ENCODE assay signal across 25 cellular contexts in genomic region chr6:28721372-28721771, GRCh38.
DNase-seq lines count a peak whose midpoint lies in the region; ATAC-seq and TF ChIP-seq lines count a peak whose summit lies in the region.
"Had no signal": no experiment of that assay in that cellular context is flagged by ENCODE, and none has a peak within 500 bp of the region (broad histone marks: within the 10 kb centered on the region; RNA-seq: fewer than 3 reads in every experiment).

No MANE protein-coding gene starts in this region.

- peaks cover 2% of the 10 kb centered on the region; the same call in 1 of the 3 replicates for H3K9me3 Mint-ChIP-seq in GM23338
- no peaks in the 10 kb centered on the region; a peak in 1 of 5 replicates for H3K9me3 Mint-ChIP-seq in H9
- H3K9me3 Mint-ChIP-seq in WTC11, result no peaks in the 10 kb centered on the region
- no peaks in the 10 kb centered on the region for H3K9me3 Mint-ChIP-seq in endodermal cell

- H3K4me3 ChIP-seq in GM23338 (no peak overlapping the region), endodermal cell (ENCODE audit: low read length) (no peak overlapping the region)
- H3K4me3 ChIP-seq: BLaER1 had no signal

- no peak overlapping the region for H3K23ac ChIP-seq in H9 (ENCODE audit: insufficient read length, low read depth, low read length)

- POLR2A ChIA-PET in WTC11 (lab: Charles Lee), result interaction anchor here (1.1 kb wide), 1 partner anchor 209 kb away, joined by 4 read pairs; no protein-coding TSS in a partner anchor

- no peak overlapping the region for H3K18ac ChIP-seq in H9 (ENCODE audit: insufficient read length, low read depth, low read length)

- no peaks in the 10 kb centered on the region; the same call in 1 of the 2 replicates for H3K4me1 ChIP-seq in GM23338 (ENCODE audit: insufficient read depth)
- H3K4me1 ChIP-seq in H9 (ENCODE audit: insufficient read depth, low read length), result no peaks in the 10 kb centered on the region
- no peaks in the 10 kb centered on the region for H3K4me1 ChIP-seq in endodermal cell (ENCODE audit: control insufficient read depth, insufficient read depth, low read length)
- H3K4me1 ChIP-seq: BE2C, BLaER1 had no signal

- no peak overlapping the region for H2BK20ac ChIP-seq in H9 (ENCODE audit: low read depth, low read length, poor library complexity, severe bottlenecking)

- H3K36me3 ChIP-seq in GM23338 (ENCODE audit: insufficient read depth) (no peaks in the 10 kb centered on the region), endodermal cell (ENCODE audit: control insufficient read depth, insufficient read depth, low read length) (no peaks in the 10 kb centered on the region)
- H3K36me3 ChIP-seq: BE2C, BLaER1 had no signal

- no peaks in the 10 kb centered on the region for H3K27me3 ChIP-seq in GM23338 (ENCODE audit: insufficient read depth)
- no peaks in the 10 kb centered on the region for H3K27me3 ChIP-seq in H9 (ENCODE audit: insufficient read depth, low read length)
- H3K27me3 ChIP-seq in endodermal cell (ENCODE audit: control insufficient read depth, insufficient read depth, low read length, poor library complexity, severe bottlenecking), result no peaks in the 10 kb centered on the region
- H3K27me3 ChIP-seq: BE2C, BLaER1 had no signal

- no peaks in the 10 kb centered on the region for H3F3A ChIP-seq in GM23338 (replicated peaks; ENCODE audit: low read depth)

- no peaks in the 10 kb centered on the region for H3K9me2 ChIP-seq in GM23338 (ENCODE audit: insufficient read depth)

- no peak overlapping the region for H2BK5ac ChIP-seq in H9 (ENCODE audit: insufficient read length, low read length)

- no peak overlapping the region for H3K14ac ChIP-seq in H9 (ENCODE audit: insufficient read depth, low read length)

- H4K20me1 ChIP-seq in GM23338 (replicated peaks; ENCODE audit: insufficient read depth) (no peaks in the 10 kb centered on the region), H9 (ENCODE audit: control insufficient read depth, insufficient read depth, insufficient read length) (no peaks in the 10 kb centered on the region)
- H4K20me1 ChIP-seq: BLaER1 had no signal

- H3K4me3 Mint-ChIP-seq in GM23338 (peak overlapping the region; percentile 73), H9 (0 out of 5 replicates have a peak overlapping the region, but pooled peaks of 1 of the 2 experiments have one; percentile 78), WTC11 (peak overlapping the region; percentile 72), endodermal cell (peak overlapping the region; percentile 55), T-helper 17 cell (no peak overlapping the region)
- H3K4me3 Mint-ChIP-seq: CD4-positive, alpha-beta memory T cell; CD8-positive, alpha-beta memory T cell had no signal

- CTCF ChIA-PET in WTC11 (lab: Charles Lee), result no interaction called here

- no peak for TF ChIP-seq CTCF in GM23338 (conservative IDR thresholded peaks at IDR 0.05; ENCODE audit: low read depth in 2 of 2)
- no peak for TF ChIP-seq CTCF in H9 (conservative IDR thresholded peaks at IDR 0.05)
- no peak for TF ChIP-seq CTCF in WTC11 (IDR thresholded peaks at IDR 0.05)
- TF ChIP-seq CTCF in endodermal cell (conservative IDR thresholded peaks at IDR 0.05), result no peak

- H3K4me1 Mint-ChIP-seq in GM23338, result peaks cover 13% of the 10 kb centered on the region; the same call in 2 of the 3 replicates
- peaks cover 4 to 17% of the 10 kb centered on the region in 2 experiments; a peak in 3 of 4 replicates for H3K4me1 Mint-ChIP-seq in H9
- peaks cover 24% of the 10 kb centered on the region for H3K4me1 Mint-ChIP-seq in WTC11
- H3K4me1 Mint-ChIP-seq in endodermal cell, result peaks cover 4% of the 10 kb centered on the region
- H3K4me1 Mint-ChIP-seq in T-helper 17 cell, result no peaks in the 10 kb centered on the region
- H3K4me1 Mint-ChIP-seq: CD14-positive monocyte; CD4-positive, alpha-beta memory T cell; CD4-positive, CD25-positive, alpha-beta regulatory T cell; CD8-positive, alpha-beta memory T cell had no signal

- no peak for ATAC-seq in GM23338
- no peak for ATAC-seq in WTC11
- no peak for ATAC-seq in T-helper 17 cell

- no peaks in the 10 kb centered on the region for H3K79me2 ChIP-seq in GM23338 (replicated peaks; ENCODE audit: insufficient read depth)
- no peaks in the 10 kb centered on the region for H3K79me2 ChIP-seq in H9 (ENCODE audit: insufficient read depth, low read length)

- H3K27ac ChIP-seq in GM23338 (ENCODE audit: low read depth), result no peak overlapping the region
- no peak overlapping the region for H3K27ac ChIP-seq in H9 (ENCODE audit: insufficient read length, low read depth, low read length)
- no peak overlapping the region for H3K27ac ChIP-seq in endodermal cell (ENCODE audit: low read depth, low read length)
- H3K27ac ChIP-seq: BLaER1 had no signal

- H2AFZ ChIP-seq in GM23338, result no peak overlapping the region
- no peak overlapping the region for H2AFZ ChIP-seq in H9 (ENCODE audit: low read length)

- H2AK5ac ChIP-seq in H9 (ENCODE audit: insufficient read length, low read length), result no peak overlapping the region

- H3K27me3 Mint-ChIP-seq in GM23338 (ENCODE audit: insufficient read depth, low read depth, poor library complexity) (peaks cover 34% of the 10 kb centered on the region), H9 (ENCODE audit: low read depth) (peaks cover 18% of the 10 kb centered on the region), WTC11 (ENCODE audit: low read depth) (peaks cover 6% of the 10 kb centered on the region), endodermal cell (ENCODE audit: insufficient read depth) (peaks cover 50% of the 10 kb centered on the region), T-helper 17 cell (peaks cover 84% of the 10 kb centered on the region)

- no peak overlapping the region for H2BK15ac ChIP-seq in H9 (ENCODE audit: low read depth, low read length)

- no peak overlapping the region for H4K8ac ChIP-seq in H9 (replicated peaks; ENCODE audit: insufficient read length, low read depth, low read length)

- no peak overlapping the region for H3K56ac ChIP-seq in H9 (ENCODE audit: insufficient read length, low read depth, low read length)

- H4K91ac ChIP-seq in H9 (ENCODE audit: insufficient read length, low read depth, low read length), result no peak overlapping the region

- no peaks in the 10 kb centered on the region for H3K23me2 ChIP-seq in H9 (ENCODE audit: insufficient read length, low read depth, low read length, poor library complexity, severe bottlenecking)

- H3K9me3 ChIP-seq in H9 (ENCODE audit: control insufficient read depth, low read depth, low read length), result no peaks in the 10 kb centered on the region
- H3K9me3 ChIP-seq in endodermal cell (ENCODE audit: control insufficient read depth, low read length), result no peaks in the 10 kb centered on the region
- H3K9me3 ChIP-seq in T-helper 17 cell (ENCODE audit: control insufficient read depth, low read length, poor library complexity, severe bottlenecking), result no peaks in the 10 kb centered on the region
- H3K9me3 ChIP-seq: BE2C, BLaER1 had no signal

- H3K36me3 Mint-ChIP-seq in GM23338 (ENCODE audit: low read depth) (no peaks in the 10 kb centered on the region), H9 (ENCODE audit: insufficient read depth in 1 of 3, low read depth in 3 of 3) (no peaks in the 10 kb centered on the region), WTC11 (no peaks in the 10 kb centered on the region), endodermal cell (ENCODE audit: low read depth) (no peaks in the 10 kb centered on the region), T-helper 17 cell (ENCODE audit: low read depth) (no peaks in the 10 kb centered on the region)
- H3K36me3 Mint-ChIP-seq: CD14-positive monocyte; CD4-positive, alpha-beta memory T cell; CD4-positive, CD25-positive, alpha-beta regulatory T cell had no signal

- DNase-seq in GM23338 (ENCODE audit: low spot score) (no peak), H9 (no peak), WTC11 (ENCODE audit: low spot score) (no peak), endodermal cell (no peak), NAMALWA (ENCODE audit: low spot score) (no peak), GM03348 (ENCODE audit: low spot score) (no peak), dedifferentiated amniotic fluid mesenchymal stem cell (ENCODE audit: extremely low spot score) (no peak), T-helper 17 cell (no peak)
- DNase-seq: 8988T; ACHN; BE2C; C1 segment of cervical spinal cord; CD4-positive, alpha-beta memory T cell; CD4-positive, CD25-positive, alpha-beta regulatory T cell; CD8-positive, alpha-beta memory T cell; COR-L47; DMS 273 treated with DMSO at 0.1 percent for 48 hours; DMS153; DMS53; DMS79; DND-41; EL; GDM1 had no signal

- H3K9ac ChIP-seq in H9 (ENCODE audit: extremely low read depth, insufficient read length, low read length) (no peak overlapping the region), endodermal cell (ENCODE audit: extremely low read depth, low read length, poor library complexity, severe bottlenecking) (no peak overlapping the region)
- H3K9ac ChIP-seq: BLaER1 had no signal

- H3K4me2 ChIP-seq in GM23338, result peak overlapping the region; percentile 59; the same call in 1 of the 2 replicates
- H3K4me2 ChIP-seq in H9 (ENCODE audit: insufficient read depth, insufficient read length, low read length), result peak overlapping the region; percentile 81
- H3K4me2 ChIP-seq: BLaER1 had no signal

- H4K5ac ChIP-seq in H9 (ENCODE audit: insufficient read length, low read depth, low read length), result no peak overlapping the region

- no peak overlapping the region for H2BK12ac ChIP-seq in H9 (ENCODE audit: insufficient read length, low read depth, low read length)

- WGBS in H9 (ENCODE audit: extremely low coverage, insufficient read length, low lambda C conversion rate), result no CpG with 5 or more reads among the region's 2 CpGs
- WGBS in endodermal cell (ENCODE audit: insufficient coverage in 1 of 2, insufficient read length in 1 of 2), 2 experiments, result 89% methylated on average over 2 of the region's 2 CpGs; no CpG with 5 or more reads in 1 of the 2 experiments

- H3K27ac Mint-ChIP-seq in GM23338, result no peak overlapping the region
- H3K27ac Mint-ChIP-seq in H9, result no peak overlapping the region
- H3K27ac Mint-ChIP-seq in WTC11, result no peak overlapping the region
- no peak overlapping the region for H3K27ac Mint-ChIP-seq in endodermal cell
- no peak overlapping the region for H3K27ac Mint-ChIP-seq in T-helper 17 cell
- H3K27ac Mint-ChIP-seq: CD14-positive monocyte; CD4-positive, alpha-beta memory T cell; CD4-positive, CD25-positive, alpha-beta regulatory T cell; CD8-positive, alpha-beta memory T cell had no signal

- H3K4ac ChIP-seq in H9 (ENCODE audit: low read depth, low read length), result no peak overlapping the region

- H3T11ph ChIP-seq in H9 (ENCODE audit: low read length), result no peak overlapping the region

- no peaks in the 10 kb centered on the region for H3K79me1 ChIP-seq in H9 (ENCODE audit: insufficient read depth, low read depth, low read length, poor library complexity, severe bottlenecking)

- no peak overlapping the region for H2BK120ac ChIP-seq in H9 (ENCODE audit: low read depth, low read length, poor library complexity, severe bottlenecking)
